ENCODE assay signal across 8 cellular contexts in the genomic region with DNA sequence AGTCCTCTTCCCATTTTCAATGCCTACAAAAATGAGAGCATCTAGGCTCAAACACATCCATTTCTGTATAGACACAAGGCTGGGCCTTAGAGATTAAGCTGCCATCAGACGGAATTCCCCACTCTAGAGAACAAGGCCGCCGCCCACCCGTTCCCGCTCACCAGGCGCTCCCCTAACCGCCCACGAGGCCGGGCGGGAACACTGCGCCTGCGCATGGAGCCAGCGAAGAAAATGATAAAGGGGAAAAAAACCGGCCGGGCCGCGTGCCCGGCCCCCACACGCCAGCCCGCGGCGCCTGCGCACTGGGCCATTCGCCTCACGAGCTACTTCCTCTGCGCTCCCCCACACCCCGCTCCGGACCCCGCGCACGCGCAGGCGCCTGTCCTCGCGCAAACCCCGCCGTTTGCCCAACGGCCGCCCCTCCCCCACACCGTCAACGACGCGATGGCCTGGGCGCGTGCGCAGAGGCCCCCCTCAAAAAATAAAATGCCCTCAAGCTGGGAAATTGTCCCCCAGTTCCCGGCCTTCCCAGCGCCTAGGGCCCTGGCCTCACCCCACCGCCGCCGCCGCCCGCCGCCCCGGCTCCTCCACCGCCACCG. TPM values are rescaled to one million over a fixed set of nuclear protein-coding genes. Genes with fewer than 3 reads are reported as not detected.
DNase-seq lines count a peak whose midpoint lies in the region; ATAC-seq and TF ChIP-seq lines count a peak whose summit lies in the region.

No MANE protein-coding gene starts in this region.

- H3K9me3 ChIP-seq in osteoblast (ENCODE audit: low read depth, low read length), result no peaks in the 10 kb centered on the region

- peaks cover 49% of the 10 kb centered on the region for H3K79me2 ChIP-seq in osteoblast (ENCODE audit: insufficient read depth, low read length)

- H3K36me3 Mint-ChIP-seq in activated naive CD8-positive, alpha-beta T cell, result peaks cover 13% of the 10 kb centered on the region

- DNase-seq in DMS153 treated with DMSO at 0.1 percent for 48 hours (lab: John Stamatoyannopoulos, UW; ENCODE audit: unreplicated experiment) (peak; percentile 92), NCI-H128 (lab: John Stamatoyannopoulos, UW; ENCODE audit: unreplicated experiment) (peak; percentile 90), SKM-1 (lab: John Stamatoyannopoulos, UW; ENCODE audit: unreplicated experiment) (peak; percentile 97), glomerular visceral epithelial cell (ENCODE audit: extremely low spot score) (peak; percentile 99), osteoblast (ENCODE audit: insufficient read length, low spot score, missing footprints) (peak; percentile 99)

- H3K4me3 Mint-ChIP-seq in activated naive CD8-positive, alpha-beta T cell, result peak overlapping the region; percentile 99

- H3K27ac ChIP-seq in osteoblast (ENCODE audit: low read depth, low read length), result peak overlapping the region; percentile 70
- H3K27ac ChIP-seq in temporal lobe (ENCODE audit: low read depth, low read length), result peak overlapping the region; percentile 99

- no peak overlapping the region for H2AFZ ChIP-seq in osteoblast (ENCODE audit: low read length)

- peaks cover 46% of the 10 kb centered on the region for H4K20me1 ChIP-seq in osteoblast (ENCODE audit: insufficient read depth, low read length)

- H3K36me3 ChIP-seq in osteoblast (ENCODE audit: insufficient read depth, low read length), result peaks cover 44% of the 10 kb centered on the region

- H3K27ac Mint-ChIP-seq in activated naive CD8-positive, alpha-beta T cell, result peak overlapping the region; percentile 99

- peak; percentile 27 for ATAC-seq in HG02571 (IDR thresholded peaks at IDR 0.05; ENCODE audit: unreplicated experiment)

- no peaks in the 10 kb centered on the region for H3K27me3 ChIP-seq in osteoblast (ENCODE audit: insufficient read depth, low read length)

- no peaks in the 10 kb centered on the region for H3K9me3 Mint-ChIP-seq in activated naive CD8-positive, alpha-beta T cell (ENCODE audit: low read depth)

- H3K4me1 Mint-ChIP-seq in activated naive CD8-positive, alpha-beta T cell (ENCODE audit: low read depth), result peaks cover 57% of the 10 kb centered on the region

- no peak for TF ChIP-seq CTCF in osteoblast (IDR thresholded peaks at IDR 0.05; ENCODE audit: extremely low read depth, low read depth, low read length)

- H3K4me1 ChIP-seq in osteoblast (ENCODE audit: insufficient read depth, low read length), result peaks cover 27% of the 10 kb centered on the region

- H3K4me2 ChIP-seq in osteoblast (ENCODE audit: insufficient read depth, low read length), result peak overlapping the region; percentile 88

- peak overlapping the region; percentile 91 for H3K4me3 ChIP-seq in osteoblast (ENCODE audit: insufficient read depth, low read length)

- no peaks in the 10 kb centered on the region for H3K27me3 Mint-ChIP-seq in activated naive CD8-positive, alpha-beta T cell

RNA-seq across cellular contexts. Expression of a gene that starts 0.5 kb away (rescaled TPM):
- total RNA-seq in osteoblast, result 188 and 201 TPM in 2 replicates
- total RNA-seq in temporal lobe, result 183 TPM

RNA-seq across cellular contexts. Expression of a gene that starts 17.7 kb away (rescaled TPM):
- total RNA-seq in osteoblast (35.1 and 36.9 TPM in 2 replicates), temporal lobe (13.3 TPM)

RNA-seq across cellular contexts. Expression of a gene that starts 28.8 kb away (rescaled TPM):
- total RNA-seq in osteoblast, result 2.5 and 3.2 TPM in 2 replicates
- total RNA-seq in temporal lobe, result 1.7 TPM

RNA-seq across cellular contexts. Expression of a gene that starts 36.5 kb away (rescaled TPM):
- total RNA-seq in osteoblast (not detected in 2 replicates), temporal lobe (not detected)

RNA-seq across cellular contexts. Expression of a gene that starts 50.2 kb away (rescaled TPM):
- 76.9 and 77.4 TPM in 2 replicates for total RNA-seq in osteoblast
- 75.0 TPM for total RNA-seq in temporal lobe

Comparison
In these comparisons a context has a peak if more than half of its experiments do, and no peak if none do; other contexts are left out.
1. Peak in every context shown above with its lines: DNase-seq, ATAC-seq, H3K4me3 ChIP-seq and H3K27ac ChIP-seq.